In genomic region chr11:34512810-34513673, GRCh38 we compare ENCODE assay signal across 9 cellular contexts. TPM values are rescaled to one million over a fixed set of nuclear protein-coding genes. Genes with fewer than 3 reads are reported as not detected.
A peak's percentile ranks its signal among the peaks of the same experiment; 100 is the strongest.
DNase-seq lines count a peak whose midpoint lies in the region; ATAC-seq, FAIRE-seq and TF ChIP-seq lines count a peak whose summit lies in the region.
"Had no signal": no experiment of that assay in that cellular context is flagged by ENCODE, and none has a peak within 500 bp of the region (broad histone marks: within the 10 kb centered on the region; RNA-seq: fewer than 3 reads in every experiment).

No MANE protein-coding gene starts in this region.

- H4K91ac ChIP-seq in H1 (replicated peaks; ENCODE audit: insufficient read length, low read length), result no peak overlapping the region

- H3K4me3 ChIP-seq in H1 (ENCODE audit: extremely low read depth in 1 of 4, insufficient read depth in 2 of 4, low read depth in 3 of 4, low read length in 4 of 4) (no peak overlapping the region), mesendoderm (ENCODE audit: low read length) (no peak overlapping the region)

- no peak for TF ChIP-seq POLR2A in H1 (IDR thresholded peaks at IDR 0.05; ENCODE audit: control extremely low read depth in 1 of 2, low read depth in 2 of 2, low read length in 2 of 2)

- H3K79me1 ChIP-seq in H1 (ENCODE audit: low read depth, low read length), result no peaks in the 10 kb centered on the region
- H3K79me1 ChIP-seq in mesendoderm (ENCODE audit: low read length), result no peaks in the 10 kb centered on the region

- H3K27me3 ChIP-seq in H1 (replicated peaks in 1 of 4; ENCODE audit: control insufficient read depth in 3 of 4, extremely low read depth in 1 of 4, insufficient read depth in 3 of 4, low read length in 3 of 4) (no peaks in the 10 kb centered on the region), mesendoderm (ENCODE audit: insufficient read depth, low read length, poor library complexity) (no peaks in the 10 kb centered on the region)

- CTCF ChIA-PET in H1 (lab: Charles Lee; ENCODE audit: partially characterized antibody), result interaction anchor here (0.7 to 5.5 kb wide), 40 partner anchors 8 to 881 kb away, joined by 3 to 72 read pairs (median 5); no protein-coding TSS in a partner anchor

- H3K23me2 ChIP-seq in H1 (ENCODE audit: low read depth, low read length), result no peaks in the 10 kb centered on the region

- intact Hi-C loops in activated CD4-positive, alpha-beta T cell treated with anti-CD3 and anti-CD28 coated beads, Interleukin-2, amount 10 ng/mL, durations not matched to agents 24 days and 14 days (cut with micrococcal nuclease), result loop anchor here (5.0 kb wide), 1 partner anchor 879 kb away; no protein-coding TSS in a partner anchor

- H3K79me2 ChIP-seq in H1 (ENCODE audit: control insufficient read depth in 1 of 2, insufficient read depth in 2 of 2, low read length in 2 of 2) (no peaks in the 10 kb centered on the region), mesendoderm (ENCODE audit: control insufficient read depth, insufficient read depth, low read length) (no peaks in the 10 kb centered on the region)

- no peaks in the 10 kb centered on the region for H4K20me1 ChIP-seq in H1 (replicated peaks in 1 of 2; ENCODE audit: control insufficient read depth in 1 of 2, insufficient read depth in 2 of 2, low read length in 2 of 2)

- H2BK120ac ChIP-seq in H1 (replicated peaks; ENCODE audit: low read depth, low read length) (no peak overlapping the region), mesendoderm (ENCODE audit: low read depth, low read length) (no peak overlapping the region)

- H3K14ac ChIP-seq in H1 (ENCODE audit: insufficient read length), result no peak overlapping the region

- H3K56ac ChIP-seq in H1 (replicated peaks; ENCODE audit: insufficient read length, low read depth, low read length) (no peak overlapping the region), mesendoderm (ENCODE audit: low read length) (no peak overlapping the region)

- H3K4me1 ChIP-seq in H1 (replicated peaks in 1 of 4; ENCODE audit: control insufficient read depth in 3 of 4, insufficient read depth in 4 of 4, low read length in 3 of 4) (peaks cover 0 to 9% (median 5%) of the 10 kb centered on the region in 4 experiments; a peak in 4 of 7 replicates), mesendoderm (ENCODE audit: control insufficient read depth, low read depth, low read length) (no peaks in the 10 kb centered on the region)

- H2AFZ ChIP-seq in H1 (ENCODE audit: low read length), result peak overlapping the region; percentile 55; the same call in 1 of the 2 replicates

- H3K4ac ChIP-seq in H1 (replicated peaks; ENCODE audit: insufficient read length, low read depth, low read length) (no peak overlapping the region), mesendoderm (ENCODE audit: low read depth, low read length) (no peak overlapping the region)

- peak; percentile 96 for ATAC-seq in HG02642 (IDR thresholded peaks at IDR 0.05; ENCODE audit: poor library complexity, unreplicated experiment)

- H2BK15ac ChIP-seq in H1 (ENCODE audit: low read length) (no peak overlapping the region), mesendoderm (replicated peaks; ENCODE audit: low read depth) (no peak overlapping the region)

- DNase-seq in activated effector memory CD4-positive, alpha-beta T cell treated with anti-CD3 and anti-CD28 coated beads, Interleukin-2, amount 50 U/mL, for 16 hours, result peak; percentile 79
- DNase-seq in activated effector memory CD4-positive, alpha-beta T cell treated with Interleukin-2 at 50 U/mL for 16 hours, result no peak
- DNase-seq in NCI-H2171 treated with DMSO at 0.1 percent for 48 hours (lab: John Stamatoyannopoulos, UW) (peak; percentile 32), H1 (ENCODE audit: low read depth in 1 of 2, low spot score in 2 of 2) (peak; percentile 54 to 78), mesendoderm (peak; percentile 83), stromal cell of bone marrow (ENCODE audit: low read depth) (peak; percentile 10)
- peak; percentile 82 for DNase-seq in activated CD4-positive, alpha-beta T cell treated with anti-CD3 and anti-CD28 coated beads, Interleukin-2, amount 10 ng/mL, durations not matched to agents 24 days and 14 days

- H2AK5ac ChIP-seq in H1 (ENCODE audit: low read depth, low read length) (no peak overlapping the region), mesendoderm (ENCODE audit: low read length) (no peak overlapping the region)

- FAIRE-seq in H1 (lab: Jason Lieb, UNC), result peak; percentile 36

- H3K4me2 ChIP-seq in H1 (ENCODE audit: insufficient read depth in 1 of 2, low read depth in 2 of 2, low read length in 2 of 2) (no peak overlapping the region), mesendoderm (ENCODE audit: low read length) (no peak overlapping the region)

- H3K27me3 Mint-ChIP-seq in activated CD4-positive, alpha-beta T cell treated with anti-CD3 and anti-CD28 coated beads, Interleukin-2, amount 10 ng/mL, durations not matched to agents 24 days and 14 days, result peaks cover 4% of the 10 kb centered on the region

- H3K36me3 ChIP-seq in H1 (ENCODE audit: control insufficient read depth in 2 of 4, insufficient read depth in 4 of 4, low read length in 3 of 4) (no peaks in the 10 kb centered on the region), mesendoderm (ENCODE audit: control insufficient read depth, insufficient read depth, low read length) (no peaks in the 10 kb centered on the region)
- H3K36me3 ChIP-seq: neutrophil had no signal

- no peak overlapping the region for H2BK12ac ChIP-seq in H1 (ENCODE audit: low read depth, low read length)

- no peak overlapping the region for H2BK20ac ChIP-seq in H1 (ENCODE audit: low read length)

- H2BK5ac ChIP-seq in H1 (ENCODE audit: low read depth, low read length) (no peak overlapping the region), mesendoderm (ENCODE audit: low read length) (no peak overlapping the region)

- no peak overlapping the region for H3K4me3 Mint-ChIP-seq in activated CD4-positive, alpha-beta T cell treated with anti-CD3 and anti-CD28 coated beads, Interleukin-2, amount 10 ng/mL, durations not matched to agents 24 days and 14 days

- peak; percentile 87 to 95 (median 89) for TF ChIP-seq CTCF in H1 (IDR thresholded peaks at IDR 0.05; ENCODE audit: control extremely low read depth in 1 of 3, insufficient read depth in 1 of 3, low read depth in 1 of 3, low read length in 3 of 3)

- H3K18ac ChIP-seq in H1 (ENCODE audit: extremely low read depth, low read length), result no peak overlapping the region
- no peak overlapping the region for H3K18ac ChIP-seq in mesendoderm (ENCODE audit: low read length)

- TF ChIP-seq RAD21 in H1 (IDR thresholded peaks at IDR 0.05 in 1 of 2, conservative IDR thresholded peaks at IDR 0.05 in 1 of 2; ENCODE audit: low read depth in 2 of 2, low read length in 2 of 2), result peak; percentile 47 to 62

- H3K4me1 Mint-ChIP-seq in activated CD4-positive, alpha-beta T cell treated with anti-CD3 and anti-CD28 coated beads, Interleukin-2, amount 10 ng/mL, durations not matched to agents 24 days and 14 days, result no peaks in the 10 kb centered on the region

- POLR2A ChIA-PET in H1 (lab: Charles Lee; ENCODE audit: partially characterized antibody), result interaction anchor here (0.7 kb wide), 1 partner anchor 544 kb away, joined by 3 read pairs; no protein-coding TSS in a partner anchor

- H3K27ac ChIP-seq in H1 (ENCODE audit: low read depth, low read length) (no peak overlapping the region), mesendoderm (ENCODE audit: low read depth, low read length) (no peak overlapping the region)
- H3K27ac ChIP-seq: neutrophil had no signal

- H4K8ac ChIP-seq in H1 (ENCODE audit: extremely low read depth, insufficient read depth, low read length), result no peak overlapping the region
- no peak overlapping the region for H4K8ac ChIP-seq in mesendoderm (ENCODE audit: low read depth, low read length)

- no peak for TF ChIP-seq EP300 in H1 (IDR thresholded peaks at IDR 0.05; ENCODE audit: borderline replicate concordance in 1 of 2, low read depth in 2 of 2, low read length in 2 of 2)

- 78% methylated on average over 24 of the region's 25 CpGs; no CpG with 5 or more reads in 1 of the 2 experiments for WGBS in H1 (ENCODE audit: extremely low coverage in 1 of 2, insufficient coverage in 1 of 2, insufficient read length in 1 of 2, insufficient replicate concordance in 2 of 2, low coverage in 1 of 2, low lambda C conversion rate in 2 of 2, missing lambda C conversion rate in 1 of 2), 2 experiments
- WGBS in mesendoderm (ENCODE audit: extremely low coverage, insufficient coverage, low lambda C conversion rate), result no CpG with 5 or more reads among the region's 25 CpGs

- H3K23ac ChIP-seq in H1 (ENCODE audit: insufficient read length) (no peak overlapping the region), mesendoderm (ENCODE audit: low read length) (no peak overlapping the region)

- H4K5ac ChIP-seq in H1 (ENCODE audit: insufficient read length, low read depth, low read length) (no peak overlapping the region), mesendoderm (ENCODE audit: low read length) (no peak overlapping the region)

- no peaks in the 10 kb centered on the region for H3K9me3 ChIP-seq in H1 (ENCODE audit: insufficient read depth in 2 of 2, low read depth in 1 of 2, low read length in 1 of 2)
- H3K9me3 ChIP-seq: neutrophil had no signal

- H3K27ac Mint-ChIP-seq in activated CD4-positive, alpha-beta T cell treated with anti-CD3 and anti-CD28 coated beads, Interleukin-2, amount 10 ng/mL, durations not matched to agents 24 days and 14 days, result no peak overlapping the region

- no peaks in the 10 kb centered on the region for H3K9me3 Mint-ChIP-seq in activated CD4-positive, alpha-beta T cell treated with anti-CD3 and anti-CD28 coated beads, Interleukin-2, amount 10 ng/mL, durations not matched to agents 24 days and 14 days

- H3K9ac ChIP-seq in H1 (replicated peaks in 1 of 4; ENCODE audit: extremely low read depth in 1 of 4, low read depth in 3 of 4, low read length in 3 of 4), result no peak overlapping the region
- H3K9ac ChIP-seq in mesendoderm (ENCODE audit: low read length), result no peak overlapping the region

- H3K36me3 Mint-ChIP-seq in activated CD4-positive, alpha-beta T cell treated with anti-CD3 and anti-CD28 coated beads, Interleukin-2, amount 10 ng/mL, durations not matched to agents 24 days and 14 days (ENCODE audit: low read depth), result no peaks in the 10 kb centered on the region

TF ChIP-seq in H1, 55 proteins besides CTCF, POLR2A, EP300 and RAD21 (continues in another document):
- TF ChIP-seq JUN (IDR thresholded peaks at IDR 0.05; ENCODE audit: low read depth, low read length), result no peak

RNA-seq across cellular contexts. Expression of gene ELF5, which starts 0.6 kb away (rescaled TPM):
- total RNA-seq in activated CD4-positive, alpha-beta T cell treated with anti-CD3 and anti-CD28 coated beads, Interleukin-2, amount 10 ng/mL, durations not matched to agents 24 days and 14 days, result not detected in 2 replicates
- total RNA-seq in H1 (2021; fragmentation: NEBNext Ultra II Directional; extraction: Animal tissue kit (Norgen Biotek cat#: 25700)), result not detected in 2 replicates
- not detected in 2 replicates for polyA plus RNA-seq in H1 (2011; rRNA removed)
- not detected for polyA plus RNA-seq in H1 (2011; cell fraction: cytosol; rRNA removed)
- not detected for polyA plus RNA-seq in H1 (2011; cell fraction: nucleus; rRNA removed)
- polyA plus RNA-seq in H1 (2012, experiment 1 of 2), result not detected in 4 replicates
- polyA plus RNA-seq in H1 (2012, experiment 2 of 2), result not detected
- not detected for polyA plus RNA-seq in H1 (2013, experiment 1 of 2)
- not detected for polyA plus RNA-seq in H1 (2013, experiment 2 of 2)
- polyA minus RNA-seq in H1 (2011; rRNA and poly(A)+ RNA removed), result not detected in 2 replicates
- not detected for polyA minus RNA-seq in H1 (2011; cell fraction: cytosol; rRNA and poly(A)+ RNA removed)
- not detected for polyA minus RNA-seq in H1 (2011; cell fraction: nucleus; rRNA and poly(A)+ RNA removed)
- 0.01 TPM for polyA plus RNA-seq in mesendoderm (2013, experiment 1 of 2)
- not detected for polyA plus RNA-seq in mesendoderm (2013, experiment 2 of 2)
